14 cellular contexts compared by ENCODE assay signal in genomic region chr3:123096126-123096525, GRCh38.
"Had no signal": no experiment of that assay in that cellular context is flagged by ENCODE, and none has a peak within 500 bp of the region (broad histone marks: within the 10 kb centered on the region; RNA-seq: fewer than 3 reads in every experiment).

No MANE protein-coding gene starts in this region.

- DNase-seq: activated CD4-positive, alpha-beta memory T cell treated with anti-CD3 and anti-CD28 coated beads, Interleukin-2, amount 10 ng/mL, durations not matched to agents 7 days and 5 days; activated CD4-positive, alpha-beta T cell treated with anti-CD3 and anti-CD28 coated beads, Interleukin-2, amount 10 ng/mL, durations not matched to agents 24 days and 14 days; activated gamma-delta T cell treated with Interleukin-2 at 50 U/mL for 16 hours; colonic mucosa; stimulated activated CD4-positive, alpha-beta T cell treated with anti-CD3 and anti-CD28 coated beads, Interleukin-1b, Interleukin-23, amount 100 ng/mL, for 48 hours had no signal

- H3K4me3 ChIP-seq: adrenal gland, colonic mucosa, gastroesophageal sphincter, stomach, suprapubic skin, upper lobe of left lung had no signal

- H3K4me1 ChIP-seq: colonic mucosa had no signal

- H3K27me3 ChIP-seq: adrenal gland, ascending aorta, colonic mucosa, dorsolateral prefrontal cortex, gastroesophageal sphincter, stomach, suprapubic skin, upper lobe of left lung had no signal

- H3K9me3 ChIP-seq: adrenal gland, ascending aorta, colonic mucosa, gastroesophageal sphincter, stomach, suprapubic skin, upper lobe of left lung had no signal

- H3K36me3 ChIP-seq: colonic mucosa had no signal

- H3K27ac ChIP-seq: colonic mucosa, dorsolateral prefrontal cortex, suprapubic skin had no signal

- ATAC-seq: activated CD4-positive, CD25-positive, alpha-beta regulatory T cell treated with anti-CD3 and anti-CD28 coated beads, Interleukin-2, amount 50 U/mL, for 24 hours; stimulated activated effector memory CD8-positive, alpha-beta T cell treated with anti-CD3 and anti-CD28 coated beads, Interleukin-12 subunit alpha, Interleukin-12 subunit beta, amount 100 ng/mL, for 72 hours had no signal
